Comparison of ENCODE assay signal across 1 cellular context in genomic region chr14:22650960-22651521, GRCh38.
A peak's percentile ranks its signal among the peaks of the same experiment; 100 is the strongest.
TF ChIP-seq lines count a peak whose summit lies in the region.

No MANE protein-coding gene starts in this region.

TF ChIP-seq in H1, 55 proteins besides CTCF, POLR2A, EP300 and RAD21:
- TF ChIP-seq POLR2AphosphoS5 (IDR thresholded peaks at IDR 0.05; ENCODE audit: low read depth, low read length) (peak; percentile 95), CREB1 (IDR thresholded peaks at IDR 0.05) (no peak), HDAC6 (IDR thresholded peaks at IDR 0.05; ENCODE audit: low read depth, low read length) (no peak), TAF7 (optimal IDR thresholded peaks at IDR 0.05; ENCODE audit: borderline replicate concordance, low read depth, low read length) (peak; percentile 98), TBP (IDR thresholded peaks at IDR 0.05; ENCODE audit: low read depth, low read length) (peak; percentile 58; the same call in 1 of the 2 replicates)
